ENCODE assay signal across 8 cellular contexts in the genomic region with DNA sequence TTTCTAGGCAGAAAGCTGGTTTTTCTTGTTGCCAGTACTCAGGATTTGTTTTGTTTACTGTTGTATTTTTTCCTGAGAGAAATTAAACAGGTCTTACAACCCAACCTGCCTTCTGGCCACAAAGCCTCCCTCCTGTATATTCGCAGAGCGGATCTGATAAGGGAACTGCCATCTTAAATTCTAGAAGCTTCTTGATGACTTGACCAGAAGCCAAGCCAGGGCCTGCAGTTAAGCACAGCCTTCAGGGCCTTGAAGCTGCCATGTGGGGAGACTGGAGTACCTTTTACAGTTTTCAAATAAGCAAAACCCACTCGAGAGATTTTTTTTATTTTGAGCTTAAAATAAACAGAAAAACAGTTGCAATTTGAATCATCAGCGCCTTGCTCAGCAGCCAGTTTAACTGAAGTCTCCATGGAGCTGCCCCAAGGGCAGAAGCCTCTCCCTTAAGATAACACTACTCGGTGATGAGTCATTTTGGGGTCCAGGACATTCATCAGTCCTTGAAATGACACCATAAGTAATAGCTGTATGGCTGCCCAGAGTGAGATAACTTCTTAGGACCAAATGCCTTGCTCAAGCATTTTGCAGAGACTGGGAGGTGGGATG. TPM values are rescaled to one million over a fixed set of nuclear protein-coding genes. Genes with fewer than 3 reads are reported as not detected.
DNase-seq lines count a peak whose midpoint lies in the region; ATAC-seq and TF ChIP-seq lines count a peak whose summit lies in the region.

No MANE protein-coding gene starts in this region.

- no peaks in the 10 kb centered on the region; the same call in 1 of the 2 replicates for H3K27me3 ChIP-seq in IMR-90 (ENCODE audit: control insufficient read depth, insufficient read depth, low read length)

- no peak overlapping the region for H4K5ac ChIP-seq in IMR-90 (ENCODE audit: low read depth, low read length)

- CTCF ChIA-PET in GM10248 (lab: Yijun Ruan, JAX) (interaction anchor here (0.8 to 1.7 kb wide), 6 partner anchors 12 to 319 kb away, joined by 3 to 6 read pairs (median 4); a partner anchor contains a TSS), IMR-90 (lab: Yijun Ruan, JAX) (no interaction called here)

- H3K23ac ChIP-seq in IMR-90 (ENCODE audit: low read depth, low read length) = no peak overlapping the region

- no peak overlapping the region for H3K4me3 Mint-ChIP-seq in nephron progenitor cell

- in situ Hi-C loops in IMR-90 (cut with MboI; ENCODE audit: low sequenced_read_pairs) = no loop called here

- no peak overlapping the region for H4K8ac ChIP-seq in IMR-90 (ENCODE audit: low read depth in 2 of 2, low read length in 2 of 2)

- no peak overlapping the region for H4K91ac ChIP-seq in IMR-90 (ENCODE audit: insufficient read depth, low read depth, low read length)

- intact Hi-C loops in IMR-90 (cut with micrococcal nuclease) = no loop called here

- no TSS peak for BruUV-seq in IMR-90 (replicated peaks; lab: Mats Ljungman, UMichigan)

- H3K14ac ChIP-seq in IMR-90 (replicated peaks; ENCODE audit: low read depth, low read length) = no peak overlapping the region

- no peak overlapping the region for H3K27ac Mint-ChIP-seq in nephron progenitor cell

- no peaks in the 10 kb centered on the region for H3K36me3 Mint-ChIP-seq in nephron progenitor cell (ENCODE audit: low read depth)

- no peaks in the 10 kb centered on the region for H4K20me1 ChIP-seq in IMR-90 (ENCODE audit: insufficient read depth, low read length)

- H3K4me3 ChIP-seq in IMR-90 (ENCODE audit: insufficient read depth, low read depth, low read length) (no peak overlapping the region), fibroblast of the aortic adventitia (ENCODE audit: low read depth, low read length) (no peak overlapping the region)

- no peak overlapping the region for H3K56ac ChIP-seq in IMR-90 (ENCODE audit: extremely low read depth, insufficient read depth, low read length)

- no peaks in the 10 kb centered on the region for H3K36me3 ChIP-seq in IMR-90 (ENCODE audit: control insufficient read depth, insufficient read depth, low read length)

- ATAC-seq in GM21619 (IDR thresholded peaks at IDR 0.05; ENCODE audit: unreplicated experiment) = peak; percentile 90
- ATAC-seq in IMR-90 (ENCODE audit: low read depth) = no peak

- no peak overlapping the region for H3K18ac ChIP-seq in IMR-90 (ENCODE audit: low read depth, low read length)

- peaks cover 10% of the 10 kb centered on the region for H3K4me1 Mint-ChIP-seq in nephron progenitor cell

- no peak overlapping the region for H3K9ac ChIP-seq in IMR-90 (ENCODE audit: low read depth, low read length)

- peaks cover 3% of the 10 kb centered on the region for H3K9me3 Mint-ChIP-seq in nephron progenitor cell

- H2BK20ac ChIP-seq in IMR-90 (ENCODE audit: low read depth, low read length) = no peak overlapping the region

- H3K4ac ChIP-seq in IMR-90 (ENCODE audit: low read depth, low read length) = no peak overlapping the region

- TF ChIP-seq POLR2A in IMR-90 (IDR thresholded peaks at IDR 0.05; ENCODE audit: low read depth, low read length) = no peak

- H3K9me1 ChIP-seq in IMR-90 (ENCODE audit: insufficient read depth, low read length) = 0 out of 2 replicates have a peak, but pooled peaks cover 2% of the 10 kb centered on the region

- no peak overlapping the region for H3K27ac ChIP-seq in IMR-90 (ENCODE audit: insufficient read depth, low read length)

- no peak overlapping the region for H2AK9ac ChIP-seq in IMR-90 (replicated peaks; ENCODE audit: low read depth, low read length, poor library complexity)

- no peak for TF ChIP-seq RAD21 in IMR-90 (IDR thresholded peaks at IDR 0.05; ENCODE audit: low read length)

- no peak overlapping the region for H3K4me2 ChIP-seq in IMR-90 (ENCODE audit: low read depth, low read length)

- dilution Hi-C loops in IMR-90 (cut with HindIII; ENCODE audit: low sequenced_read_pairs, unreplicated experiment) = no loop called here

- H3K9me3 ChIP-seq in IMR-90 (ENCODE audit: control insufficient read depth, insufficient read depth, low read length) = no peaks in the 10 kb centered on the region

- H3K79me1 ChIP-seq in IMR-90 (ENCODE audit: low read depth in 1 of 2, low read length in 2 of 2) = no peaks in the 10 kb centered on the region

- H2AFZ ChIP-seq in IMR-90 (replicated peaks; ENCODE audit: low read length, poor library complexity) = no peak overlapping the region

- POLR2A ChIA-PET in GM10248 (lab: Yijun Ruan, JAX) = no interaction called here
- POLR2A ChIA-PET in IMR-90 (lab: Charles Lee; ENCODE audit: unreplicated experiment) = no interaction called here

- no peaks in the 10 kb centered on the region for H3K4me1 ChIP-seq in IMR-90 (ENCODE audit: control insufficient read depth, insufficient read depth, low read length)

- no CpG with 5 or more reads among the region's 5 CpGs for WGBS in IMR-90 (ENCODE audit: extremely low coverage in 2 of 2, insufficient read length in 1 of 2), 2 experiments

- H2AK5ac ChIP-seq in IMR-90 (ENCODE audit: low read depth, low read length) = no peak overlapping the region

- H2BK120ac ChIP-seq in IMR-90 (ENCODE audit: low read depth, low read length) = no peak overlapping the region

- H2BK15ac ChIP-seq in IMR-90 (ENCODE audit: low read depth, low read length) = no peak overlapping the region

- no peaks in the 10 kb centered on the region for H3K27me3 Mint-ChIP-seq in nephron progenitor cell (ENCODE audit: low read depth, poor library complexity)

- no peak overlapping the region for H2BK5ac ChIP-seq in IMR-90 (ENCODE audit: low read depth, low read length, poor library complexity, severe bottlenecking)

- DNase-seq in GM10248 (ENCODE audit: extremely low spot score) (peak; percentile 60), IMR-90 (peak; percentile 10), fibroblast of the aortic adventitia (ENCODE audit: low read depth) (peak; percentile 52), NCI-H2029 treated with DMSO at 0.1 percent for 48 hours (lab: John Stamatoyannopoulos, UW) (no peak), activated T-cell treated with anti-CD3 and anti-CD28 coated beads for 4 hours (no peak), nephron progenitor cell (no peak), GDM1 (lab: John Stamatoyannopoulos, UW) (no peak)

- TF ChIP-seq CTCF in GM10248 (IDR thresholded peaks at IDR 0.05; ENCODE audit: control extremely low read depth, extremely low read depth, low read depth, missing control alignments) (no peak), IMR-90 (conservative IDR thresholded peaks at IDR 0.05; ENCODE audit: low read depth, low read length) (no peak), fibroblast of the aortic adventitia (IDR thresholded peaks at IDR 0.05; ENCODE audit: insufficient read depth, low read length) (no peak), nephron progenitor cell (IDR thresholded peaks at IDR 0.05) (no peak)

TF ChIP-seq in IMR-90, 13 proteins besides CTCF, POLR2A, EP300 and RAD21:
- TF ChIP-seq CEBPB (IDR thresholded peaks at IDR 0.05; ENCODE audit: low read depth, low read length) (no peak), MAZ (IDR thresholded peaks at IDR 0.05; ENCODE audit: borderline replicate concordance, low read depth, low read length) (no peak), CHD1 (IDR thresholded peaks at IDR 0.05; ENCODE audit: low read depth, low read length) (no peak), BHLHE40 (IDR thresholded peaks at IDR 0.05; ENCODE audit: low read depth, low read length) (no peak)
- TF ChIP-seq, protein P1, sequence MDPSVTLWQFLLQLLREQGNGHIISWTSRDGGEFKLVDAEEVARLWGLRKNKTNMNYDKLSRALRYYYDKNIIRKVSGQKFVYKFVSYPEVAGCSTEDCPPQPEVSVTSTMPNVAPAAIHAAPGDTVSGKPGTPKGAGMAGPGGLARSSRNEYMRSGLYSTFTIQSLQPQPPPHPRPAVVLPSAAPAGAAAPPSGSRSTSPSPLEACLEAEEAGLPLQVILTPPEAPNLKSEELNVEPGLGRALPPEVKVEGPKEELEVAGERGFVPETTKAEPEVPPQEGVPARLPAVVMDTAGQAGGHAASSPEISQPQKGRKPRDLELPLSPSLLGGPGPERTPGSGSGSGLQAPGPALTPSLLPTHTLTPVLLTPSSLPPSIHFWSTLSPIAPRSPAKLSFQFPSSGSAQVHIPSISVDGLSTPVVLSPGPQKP (IDR thresholded peaks at IDR 0.05; ENCODE audit: borderline replicate concordance, low read depth, low read length) = no peak
TF ChIP-seq in IMR-90: peak in this region for 0.

RNA-seq across cellular contexts. Expression of a gene that starts 51.5 kb away (rescaled TPM):
- total RNA-seq in IMR-90 (2012; rRNA removed) (3.6 TPM in 2 replicates), fibroblast of the aortic adventitia (ENCODE audit: low replicate concordance) (7.2 and 14.1 TPM in 2 replicates)
- polyA plus RNA-seq in IMR-90 (2012; rRNA removed) = 3.3 and 4.2 TPM in 2 replicates
- 2.4 and 2.7 TPM in 2 replicates for polyA plus RNA-seq in IMR-90 (2012; cell fraction: cytosol; rRNA removed)
- polyA plus RNA-seq in IMR-90 (2012; cell fraction: nucleus; rRNA removed; ENCODE audit: low replicate concordance) = 4.7 and 4.8 TPM in 2 replicates

Comparison
In these comparisons a context has a peak if more than half of its experiments do, and no peak if none do; other contexts are left out.
1. DNase-seq: peak in GM10248 (single experiment), IMR-90 (single experiment) and fibroblast of the aortic adventitia (single experiment); none in NCI-H2029 treated with DMSO at 0.1 percent for 48 hours (single experiment), activated T-cell treated with anti-CD3 and anti-CD28 coated beads for 4 hours (single experiment), nephron progenitor cell (single experiment) and GDM1 (single experiment).